In the genomic region with DNA sequence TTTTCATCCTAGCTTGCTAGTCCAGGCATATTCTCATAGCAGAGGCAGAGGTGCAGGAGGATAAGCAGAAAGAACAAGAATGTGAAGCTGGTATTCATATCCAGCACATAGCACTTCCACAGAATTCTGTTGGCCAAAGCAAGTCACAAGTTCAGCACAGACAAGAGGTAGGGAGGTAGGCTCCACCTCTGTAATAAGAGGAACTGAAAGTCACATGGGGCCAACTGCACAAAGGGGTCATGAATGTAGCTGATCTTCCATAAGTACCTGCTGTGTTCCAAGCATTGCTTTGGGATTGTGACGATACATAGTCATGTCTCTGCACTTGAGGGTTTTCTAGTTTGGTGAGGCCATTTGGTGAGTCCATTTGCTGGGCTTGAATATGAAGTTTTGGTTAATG, we compare ENCODE assay signal across 15 cellular contexts.
"Had no signal": no experiment of that assay in that cellular context is flagged by ENCODE, and none has a peak within 500 bp of the region (broad histone marks: within the 10 kb centered on the region; RNA-seq: fewer than 3 reads in every experiment).

No MANE protein-coding gene starts in this region.

- H3K27me3 ChIP-seq: right lobe of liver, testis had no signal

- ATAC-seq: left colon; right lobe of liver; stimulated activated naive CD8-positive, alpha-beta T cell treated with anti-CD3 and anti-CD28 coated beads, Interleukin-15, Interleukin-2, amounts not matched to agents 100 U/mL and 50 U/mL, for 24 hours had no signal

- H3K36me3 Mint-ChIP-seq: activated naive CD4-positive, alpha-beta T cell treated with anti-CD3 and anti-CD28 coated beads, Interleukin-2, amount 50 U/mL, for 24 hours; brain; immature natural killer cell had no signal

- H3K36me3 ChIP-seq: right lobe of liver had no signal

- H3K4me3 ChIP-seq: right lobe of liver, testis had no signal

- H3K4me3 Mint-ChIP-seq: activated naive CD4-positive, alpha-beta T cell treated with anti-CD3 and anti-CD28 coated beads, Interleukin-2, amount 50 U/mL, for 24 hours; brain; immature natural killer cell; nephron had no signal

- H3K9me3 ChIP-seq: right lobe of liver, testis had no signal

- H3K27ac ChIP-seq: right lobe of liver, testis had no signal

- H3K4me1 ChIP-seq: right lobe of liver, testis had no signal

- H3K9me3 Mint-ChIP-seq: activated naive CD4-positive, alpha-beta T cell treated with anti-CD3 and anti-CD28 coated beads, Interleukin-2, amount 50 U/mL, for 24 hours; nephron had no signal

- DNase-seq: activated CD4-positive, alpha-beta T cell treated with anti-CD3 and anti-CD28 coated beads, Interleukin-2, amount 50 U/mL, for 4 hours; activated effector memory CD4-positive, alpha-beta T cell treated with Interleukin-2 at 50 U/mL for 16 hours; activated T-cell treated with anti-CD3 and anti-CD28 coated beads, Interleukin-2, amount 50 U/mL, for 1 hour; dermis blood vessel endothelial cell; immature natural killer cell; left colon; occipital lobe; right lobe of liver; stimulated activated CD4-positive, alpha-beta T cell treated with anti-CD3 and anti-CD28 coated beads, Interleukin-2, amount 100 ng/mL, for 24 hours; stimulated activated naive CD8-positive, alpha-beta T cell treated with anti-CD3 and anti-CD28 coated beads, Interleukin-15, Interleukin-2, amounts not matched to agents 100 U/mL and 50 U/mL, for 24 hours; testis had no signal

- H3K4me1 Mint-ChIP-seq: activated naive CD4-positive, alpha-beta T cell treated with anti-CD3 and anti-CD28 coated beads, Interleukin-2, amount 50 U/mL, for 24 hours; brain; immature natural killer cell had no signal

- H3K27ac Mint-ChIP-seq: activated naive CD4-positive, alpha-beta T cell treated with anti-CD3 and anti-CD28 coated beads, Interleukin-2, amount 50 U/mL, for 24 hours; brain; immature natural killer cell; nephron; progenitor cell of endocrine pancreas had no signal
